ENCODE assay signal across 8 cellular contexts in genomic region chr12:130826151-130826801, GRCh38. TPM values are rescaled to one million over a fixed set of nuclear protein-coding genes. Genes with fewer than 3 reads are reported as not detected.
DNase-seq lines count a peak whose midpoint lies in the region; ATAC-seq lines count a peak whose summit lies in the region.

No MANE protein-coding gene starts in this region.

- H3K4me1 ChIP-seq in GM23248 (ENCODE audit: insufficient read depth) = peaks cover 7% of the 10 kb centered on the region

- 0 out of 2 replicates have a peak overlapping the region, but pooled peaks have one; percentile 24 for H3K27ac ChIP-seq in GM23248

- H3K79me2 ChIP-seq in GM23248 (ENCODE audit: insufficient read depth) = peaks cover 65% of the 10 kb centered on the region

- WGBS in GM23248 (ENCODE audit: low coverage in 1 of 2, low lambda C conversion rate in 2 of 2, missing lambda C conversion rate in 2 of 2), 2 experiments = 67 to 71% methylated on average over 21 of the region's 21 CpGs

- in situ Hi-C loops in GM23248 (cut with MboI) = no loop called here

- no peak overlapping the region for H3K9ac ChIP-seq in GM23248

- peaks cover 7% of the 10 kb centered on the region; the same call in 1 of the 2 replicates for H3K36me3 ChIP-seq in GM23248 (ENCODE audit: low read depth)

- ATAC-seq in HG02763 (IDR thresholded peaks at IDR 0.05; ENCODE audit: unreplicated experiment) = no peak

- no peaks in the 10 kb centered on the region for H3K9me3 ChIP-seq in GM23248 (ENCODE audit: low read depth)

- H3K4me2 ChIP-seq in GM23248 (ENCODE audit: unreplicated experiment) = peak overlapping the region; percentile 1

- no peak overlapping the region for H3K4me3 ChIP-seq in GM23248

- H4K20me1 ChIP-seq in GM23248 (ENCODE audit: insufficient read depth) = no peaks in the 10 kb centered on the region

- no peak overlapping the region for H2AFZ ChIP-seq in GM23248

- DNase-seq in 8988T = peak; percentile 61
- DNase-seq in GM23248 = peak; percentile 76
- peak; percentile 64 for DNase-seq in T follicular helper cell (ENCODE audit: low read depth)
- DNase-seq in activated naive CD8-positive, alpha-beta T cell treated with anti-CD3 and anti-CD28 coated beads, Interleukin-2, amount 50 U/mL, for 16 hours (ENCODE audit: low read depth, low spot score) = peak; percentile 63
- DNase-seq in iPS-NIHi11 (ENCODE audit: low spot score) = peak; percentile 88
- DNase-seq in stimulated activated CD4-positive, alpha-beta T cell treated with anti-CD3 and anti-CD28 coated beads, Interleukin-4, amount 100 ng/mL, for 24 hours = peak; percentile 72
- no peak for DNase-seq in mucosa of gallbladder (ENCODE audit: low spot score)

- no peaks in the 10 kb centered on the region; the same call in 1 of the 2 replicates for H3F3A ChIP-seq in GM23248 (ENCODE audit: insufficient read depth)

- H3K27me3 ChIP-seq in GM23248 (replicated peaks; ENCODE audit: insufficient read depth) = no peaks in the 10 kb centered on the region

- H3K9me2 ChIP-seq in GM23248 (ENCODE audit: insufficient read depth) = no peaks in the 10 kb centered on the region

RNA-seq across cellular contexts. Expression of gene STX2, which starts 12.8 kb away (rescaled TPM):
- 45.5 and 46.9 TPM in 2 replicates for total RNA-seq in GM23248 (2014; rRNA removed; shearing (Covaris generic))
- polyA plus RNA-seq in GM23248 (2016; fragmentation: Nextera tagmentation; extraction: Ambion mirVana) = 28.9 and 30.1 TPM in 2 replicates
- total RNA-seq in mucosa of gallbladder = 16.2 TPM

RNA-seq across cellular contexts. Expression of gene RAN, which starts 45.6 kb away (rescaled TPM):
- 389 and 541 TPM in 2 replicates for total RNA-seq in GM23248 (2014; rRNA removed; shearing (Covaris generic))
- polyA plus RNA-seq in GM23248 (2016; fragmentation: Nextera tagmentation; extraction: Ambion mirVana) = 1,090 and 1,115 TPM in 2 replicates
- total RNA-seq in mucosa of gallbladder = 318 TPM
